In genomic region chr5:107593009-107593408, GRCh38 we compare ENCODE assay signal across 16 cellular contexts.
DNase-seq lines count a peak whose midpoint lies in the region; ATAC-seq, FAIRE-seq and TF ChIP-seq lines count a peak whose summit lies in the region.
"Had no signal": no experiment of that assay in that cellular context is flagged by ENCODE, and none has a peak within 500 bp of the region (broad histone marks: within the 10 kb centered on the region; RNA-seq: fewer than 3 reads in every experiment).

No MANE protein-coding gene starts in this region.

- H3K9me2 ChIP-seq in SU-DHL-6 (replicated peaks; ENCODE audit: insufficient read depth, low read length): no peaks in the 10 kb centered on the region

- H3K9me3 Mint-ChIP-seq in activated naive CD4-positive, alpha-beta T cell treated with anti-CD3 and anti-CD28 coated beads, Interleukin-2, amount 10 ng/mL, durations not matched to agents 7 days and 5 days: no peaks in the 10 kb centered on the region
- no peaks in the 10 kb centered on the region for H3K9me3 Mint-ChIP-seq in CD4-positive, alpha-beta T cell
- H3K9me3 Mint-ChIP-seq: activated naive CD4-positive, alpha-beta T cell treated with anti-CD3 and anti-CD28 coated beads for 36 hours had no signal

- H3K4me1 Mint-ChIP-seq in activated naive CD4-positive, alpha-beta T cell treated with anti-CD3 and anti-CD28 coated beads, Interleukin-2, amount 10 ng/mL, durations not matched to agents 7 days and 5 days: no peaks in the 10 kb centered on the region
- H3K4me1 Mint-ChIP-seq in CD4-positive, alpha-beta T cell (ENCODE audit: low read depth): no peaks in the 10 kb centered on the region
- H3K4me1 Mint-ChIP-seq: naive B cell had no signal

- no peak overlapping the region for H3K27ac Mint-ChIP-seq in activated naive CD4-positive, alpha-beta T cell treated with anti-CD3 and anti-CD28 coated beads, Interleukin-2, amount 10 ng/mL, durations not matched to agents 7 days and 5 days
- no peak overlapping the region for H3K27ac Mint-ChIP-seq in CD4-positive, alpha-beta T cell
- H3K27ac Mint-ChIP-seq: activated naive CD4-positive, alpha-beta T cell treated with anti-CD3 and anti-CD28 coated beads for 36 hours; naive B cell had no signal

- H3K9me3 ChIP-seq in SU-DHL-6 (ENCODE audit: insufficient read depth, low read length) (no peaks in the 10 kb centered on the region), heart right ventricle (no peaks in the 10 kb centered on the region)
- no peaks in the 10 kb centered on the region for H3K9me3 ChIP-seq in CD4-positive, alpha-beta T cell (ENCODE audit: control insufficient read depth, low read length)
- H3K9me3 ChIP-seq: body of pancreas, upper lobe of right lung had no signal

- 31 to 36% methylated on average over 3 of the region's 3 CpGs for WGBS in heart right ventricle, 2 donors

- FAIRE-seq in GM19239 (lab: Jason Lieb, UNC): no peak
- FAIRE-seq: A204.1 had no signal

- H3K36me3 ChIP-seq in SU-DHL-6 (ENCODE audit: low read length) (no peaks in the 10 kb centered on the region), heart right ventricle (no peaks in the 10 kb centered on the region)
- H3K36me3 ChIP-seq: upper lobe of right lung had no signal

- no peak overlapping the region for H3K4me3 Mint-ChIP-seq in activated naive CD4-positive, alpha-beta T cell treated with anti-CD3 and anti-CD28 coated beads, Interleukin-2, amount 10 ng/mL, durations not matched to agents 7 days and 5 days
- H3K4me3 Mint-ChIP-seq in CD4-positive, alpha-beta T cell: no peak overlapping the region
- H3K4me3 Mint-ChIP-seq: activated naive CD4-positive, alpha-beta T cell treated with anti-CD3 and anti-CD28 coated beads for 36 hours; naive B cell had no signal

- DNase-seq in NCI-H2227 treated with DMSO at 0.1 percent for 48 hours (lab: John Stamatoyannopoulos, UW) (peak; percentile 14), NCI-H2227 (lab: John Stamatoyannopoulos, UW; ENCODE audit: unreplicated experiment) (no peak), heart right ventricle (no peak), superior temporal gyrus (ENCODE audit: extremely low spot score) (peak; percentile 67), GM19239 (ENCODE audit: insufficient read length, low spot score) (no peak)
- DNase-seq in activated naive CD4-positive, alpha-beta T cell treated with anti-CD3 and anti-CD28 coated beads, Interleukin-2, amount 10 ng/mL, durations not matched to agents 7 days and 5 days: no peak
- no peak for DNase-seq in CD4-positive, alpha-beta T cell
- DNase-seq: activated naive CD4-positive, alpha-beta T cell treated with anti-CD3 and anti-CD28 coated beads for 36 hours; body of pancreas; naive B cell; NCI-H1694 treated with DMSO at 0.1 percent for 48 hours; NCI-H510A treated with DMSO at 0.1 percent for 48 hours; posterior cingulate gyrus; upper lobe of right lung had no signal

- no peaks in the 10 kb centered on the region for H3K27me3 Mint-ChIP-seq in activated naive CD4-positive, alpha-beta T cell treated with anti-CD3 and anti-CD28 coated beads, Interleukin-2, amount 10 ng/mL, durations not matched to agents 7 days and 5 days
- H3K27me3 Mint-ChIP-seq in CD4-positive, alpha-beta T cell: peaks cover 12% of the 10 kb centered on the region
- H3K27me3 Mint-ChIP-seq: naive B cell had no signal

- no peaks in the 10 kb centered on the region for H4K20me1 ChIP-seq in SU-DHL-6 (ENCODE audit: low read depth, low read length)

- CTCF ChIA-PET in activated naive CD4-positive, alpha-beta T cell treated with anti-CD3 and anti-CD28 coated beads, Interleukin-2, amount 10 ng/mL, durations not matched to agents 7 days and 5 days (lab: Charles Lee): no interaction called here
- CTCF ChIA-PET in CD4-positive, alpha-beta T cell (lab: Charles Lee): no interaction called here

- POLR2A ChIA-PET in CD4-positive, alpha-beta T cell (lab: Charles Lee): no interaction called here

- TF ChIP-seq CTCF in SU-DHL-6 (IDR thresholded peaks at IDR 0.05; ENCODE audit: insufficient read depth, low read length, poor library complexity, severe bottlenecking) (no peak), heart right ventricle (IDR thresholded peaks at IDR 0.05) (no peak)
- no peak for TF ChIP-seq CTCF in CD4-positive, alpha-beta T cell (IDR thresholded peaks at IDR 0.05)

- no peak overlapping the region for H3K27ac ChIP-seq in SU-DHL-6 (ENCODE audit: low read depth, low read length)
- peak overlapping the region in 6 of 10 donors; percentile 4 to 69 (median 48) for H3K27ac ChIP-seq in heart right ventricle
- no peak overlapping the region for H3K27ac ChIP-seq in CD4-positive, alpha-beta T cell (ENCODE audit: low read depth, low read length)
- H3K27ac ChIP-seq: body of pancreas, upper lobe of right lung had no signal

- no peaks in the 10 kb centered on the region for H3K79me2 ChIP-seq in SU-DHL-6 (ENCODE audit: insufficient read depth, low read length)

- H3K9ac ChIP-seq in SU-DHL-6 (ENCODE audit: low read length): no peak overlapping the region

- ATAC-seq in heart right ventricle: peak in 4 of 8 donors; percentile 10 to 47 (median 27)
- ATAC-seq in CD4-positive, alpha-beta T cell (ENCODE audit: poor library complexity): no peak
- ATAC-seq: body of pancreas, upper lobe of right lung had no signal

- no peak overlapping the region for H3K4me2 ChIP-seq in SU-DHL-6 (ENCODE audit: low read depth, low read length, poor library complexity, severe bottlenecking)

- peaks cover 0 to 30% (median 13%) of the 10 kb centered on the region in 9 donors for H3K4me1 ChIP-seq in heart right ventricle
- H3K4me1 ChIP-seq: body of pancreas, upper lobe of right lung had no signal

- intact Hi-C loops in heart right ventricle (cut with DNase I): loop anchor here in 1 of 10 donors (5.0 kb wide), 1 partner anchor 74 kb away; no protein-coding TSS in a partner anchor
- intact Hi-C loops in CD4-positive, alpha-beta T cell (cut with DNase I, micrococcal nuclease): no loop called here

- no peaks in the 10 kb centered on the region for H3K36me3 Mint-ChIP-seq in activated naive CD4-positive, alpha-beta T cell treated with anti-CD3 and anti-CD28 coated beads, Interleukin-2, amount 10 ng/mL, durations not matched to agents 7 days and 5 days
- no peaks in the 10 kb centered on the region for H3K36me3 Mint-ChIP-seq in CD4-positive, alpha-beta T cell (ENCODE audit: low read depth)
- H3K36me3 Mint-ChIP-seq: naive B cell had no signal

- peak overlapping the region; percentile 37 for H2AFZ ChIP-seq in SU-DHL-6 (ENCODE audit: low read depth, low read length, severe bottlenecking)

- H3K27me3 ChIP-seq in SU-DHL-6 (ENCODE audit: low read length): no peaks in the 10 kb centered on the region
- no peaks in the 10 kb centered on the region for H3K27me3 ChIP-seq in heart right ventricle
- H3K27me3 ChIP-seq in CD4-positive, alpha-beta T cell (ENCODE audit: control insufficient read depth, insufficient read depth, low read length): no peaks in the 10 kb centered on the region
- H3K27me3 ChIP-seq: body of pancreas, upper lobe of right lung had no signal

- H3F3A ChIP-seq in SU-DHL-6 (ENCODE audit: insufficient read depth): no peaks in the 10 kb centered on the region

- H3K4me3 ChIP-seq in SU-DHL-6 (ENCODE audit: insufficient read depth, low read length, poor library complexity, severe bottlenecking): no peak overlapping the region
- no peak overlapping the region for H3K4me3 ChIP-seq in heart right ventricle
- H3K4me3 ChIP-seq: body of pancreas, upper lobe of right lung had no signal

Comparison
In these comparisons a context has a peak if more than half of its experiments do, and no peak if none do; other contexts are left out.
1. DNase-seq: peak in NCI-H2227 treated with DMSO at 0.1 percent for 48 hours (single experiment) and superior temporal gyrus (single experiment); none in NCI-H2227 (single experiment), heart right ventricle (0 of 2), activated naive CD4-positive, alpha-beta T cell treated with anti-CD3 and anti-CD28 coated beads, Interleukin-2, amount 10 ng/mL, durations not matched to agents 7 days and 5 days (single experiment), GM19239 (single experiment) and CD4-positive, alpha-beta T cell (0 of 10).
2. H3K27ac ChIP-seq: peak in heart right ventricle (6 of 10); none in SU-DHL-6 (single experiment) and CD4-positive, alpha-beta T cell (single experiment).